Comparison of ENCODE assay signal across 1 cellular context in the genomic region with DNA sequence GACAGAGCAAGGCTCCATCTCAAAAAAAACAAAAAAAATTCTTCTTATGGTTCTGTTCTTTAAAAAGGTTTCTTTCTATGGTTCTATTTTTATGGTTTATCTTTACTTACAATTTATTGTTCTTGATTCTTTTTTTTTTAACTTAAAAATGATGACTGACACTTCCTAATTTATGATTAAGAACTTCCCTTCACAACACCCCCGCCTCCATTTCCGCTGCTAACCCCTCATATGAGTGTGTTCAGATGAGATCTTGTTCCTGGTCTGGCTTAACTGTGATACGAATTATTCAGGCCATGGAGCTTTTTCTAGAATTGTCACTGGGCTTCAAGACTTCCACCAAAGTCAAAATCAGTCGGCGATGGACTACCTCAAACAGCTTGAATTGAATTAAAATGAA.
TF ChIP-seq lines count a peak whose summit lies in the region.

No MANE protein-coding gene starts in this region.

TF ChIP-seq in GM23338, 12 proteins besides CTCF, POLR2A, EP300 and RAD21:
- TF ChIP-seq, protein P1, sequence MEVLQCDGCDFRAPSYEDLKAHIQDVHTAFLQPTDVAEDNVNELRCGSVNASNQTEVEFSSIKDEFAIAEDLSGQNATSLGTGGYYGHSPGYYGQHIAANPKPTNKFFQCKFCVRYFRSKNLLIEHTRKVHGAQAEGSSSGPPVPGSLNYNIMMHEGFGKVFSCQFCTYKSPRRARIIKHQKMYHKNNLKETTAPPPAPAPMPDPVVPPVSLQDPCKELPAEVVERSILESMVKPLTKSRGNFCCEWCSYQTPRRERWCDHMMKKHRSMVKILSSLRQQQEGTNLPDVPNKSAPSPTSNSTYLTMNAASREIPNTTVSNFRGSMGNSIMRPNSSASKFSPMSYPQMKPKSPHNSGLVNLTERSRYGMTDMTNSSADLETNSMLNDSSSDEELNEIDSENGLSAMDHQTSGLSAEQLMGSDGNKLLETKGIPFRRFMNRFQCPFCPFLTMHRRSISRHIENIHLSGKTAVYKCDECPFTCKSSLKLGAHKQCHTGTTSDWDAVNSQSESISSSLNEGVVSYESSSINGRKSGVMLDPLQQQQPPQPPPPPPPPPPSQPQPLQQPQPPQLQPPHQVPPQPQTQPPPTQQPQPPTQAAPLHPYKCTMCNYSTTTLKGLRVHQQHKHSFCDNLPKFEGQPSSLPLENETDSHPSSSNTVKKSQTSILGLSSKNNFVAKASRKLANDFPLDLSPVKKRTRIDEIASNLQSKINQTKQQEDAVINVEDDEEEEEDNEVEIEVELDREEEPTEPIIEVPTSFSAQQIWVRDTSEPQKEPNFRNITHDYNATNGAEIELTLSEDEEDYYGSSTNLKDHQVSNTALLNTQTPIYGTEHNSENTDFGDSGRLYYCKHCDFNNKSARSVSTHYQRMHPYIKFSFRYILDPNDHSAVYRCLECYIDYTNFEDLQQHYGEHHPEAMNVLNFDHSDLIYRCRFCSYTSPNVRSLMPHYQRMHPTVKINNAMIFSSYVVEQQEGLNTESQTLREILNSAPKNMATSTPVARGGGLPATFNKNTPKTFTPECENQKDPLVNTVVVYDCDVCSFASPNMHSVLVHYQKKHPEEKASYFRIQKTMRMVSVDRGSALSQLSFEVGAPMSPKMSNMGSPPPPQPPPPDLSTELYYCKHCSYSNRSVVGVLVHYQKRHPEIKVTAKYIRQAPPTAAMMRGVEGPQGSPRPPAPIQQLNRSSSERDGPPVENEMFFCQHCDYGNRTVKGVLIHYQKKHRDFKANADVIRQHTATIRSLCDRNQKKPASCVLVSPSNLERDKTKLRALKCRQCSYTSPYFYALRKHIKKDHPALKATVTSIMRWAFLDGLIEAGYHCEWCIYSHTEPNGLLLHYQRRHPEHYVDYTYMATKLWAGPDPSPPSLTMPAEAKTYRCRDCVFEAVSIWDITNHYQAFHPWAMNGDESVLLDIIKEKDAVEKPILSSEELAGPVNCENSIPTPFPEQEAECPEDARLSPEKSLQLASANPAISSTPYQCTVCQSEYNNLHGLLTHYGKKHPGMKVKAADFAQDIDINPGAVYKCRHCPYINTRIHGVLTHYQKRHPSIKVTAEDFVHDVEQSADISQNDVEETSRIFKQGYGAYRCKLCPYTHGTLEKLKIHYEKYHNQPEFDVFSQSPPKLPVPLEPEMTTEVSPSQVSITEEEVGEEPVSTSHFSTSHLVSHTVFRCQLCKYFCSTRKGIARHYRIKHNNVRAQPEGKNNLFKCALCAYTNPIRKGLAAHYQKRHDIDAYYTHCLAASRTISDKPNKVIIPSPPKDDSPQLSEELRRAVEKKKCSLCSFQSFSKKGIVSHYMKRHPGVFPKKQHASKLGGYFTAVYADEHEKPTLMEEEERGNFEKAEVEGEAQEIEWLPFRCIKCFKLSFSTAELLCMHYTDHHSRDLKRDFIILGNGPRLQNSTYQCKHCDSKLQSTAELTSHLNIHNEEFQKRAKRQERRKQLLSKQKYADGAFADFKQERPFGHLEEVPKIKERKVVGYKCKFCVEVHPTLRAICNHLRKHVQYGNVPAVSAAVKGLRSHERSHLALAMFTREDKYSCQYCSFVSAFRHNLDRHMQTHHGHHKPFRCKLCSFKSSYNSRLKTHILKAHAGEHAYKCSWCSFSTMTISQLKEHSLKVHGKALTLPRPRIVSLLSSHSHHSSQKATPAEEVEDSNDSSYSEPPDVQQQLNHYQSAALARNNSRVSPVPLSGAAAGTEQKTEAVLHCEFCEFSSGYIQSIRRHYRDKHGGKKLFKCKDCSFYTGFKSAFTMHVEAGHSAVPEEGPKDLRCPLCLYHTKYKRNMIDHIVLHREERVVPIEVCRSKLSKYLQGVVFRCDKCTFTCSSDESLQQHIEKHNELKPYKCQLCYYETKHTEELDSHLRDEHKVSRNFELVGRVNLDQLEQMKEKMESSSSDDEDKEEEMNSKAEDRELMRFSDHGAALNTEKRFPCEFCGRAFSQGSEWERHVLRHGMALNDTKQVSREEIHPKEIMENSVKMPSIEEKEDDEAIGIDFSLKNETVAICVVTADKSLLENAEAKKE (CRISPR knock-in tag; IDR thresholded peaks at IDR 0.05), result no peak
- TF ChIP-seq CREB1 (CRISPR knock-in tag; IDR thresholded peaks at IDR 0.05; ENCODE audit: low read depth) (no peak), ZNF331 (CRISPR knock-in tag; IDR thresholded peaks at IDR 0.05; ENCODE audit: low read depth) (no peak), EZH2 (IDR thresholded peaks at IDR 0.05; ENCODE audit: low read depth, unreplicated experiment) (no peak), POLR2AphosphoS5 (IDR thresholded peaks at IDR 0.05; ENCODE audit: low read depth) (no peak), NANOG (IDR thresholded peaks at IDR 0.05; ENCODE audit: borderline replicate concordance) (no peak), JUNB (IDR thresholded peaks at IDR 0.05; ENCODE audit: unreplicated experiment) (no peak), EZH2phosphoT487 (IDR thresholded peaks at IDR 0.05; ENCODE audit: unreplicated experiment) (no peak)
- TF ChIP-seq, protein P2, sequence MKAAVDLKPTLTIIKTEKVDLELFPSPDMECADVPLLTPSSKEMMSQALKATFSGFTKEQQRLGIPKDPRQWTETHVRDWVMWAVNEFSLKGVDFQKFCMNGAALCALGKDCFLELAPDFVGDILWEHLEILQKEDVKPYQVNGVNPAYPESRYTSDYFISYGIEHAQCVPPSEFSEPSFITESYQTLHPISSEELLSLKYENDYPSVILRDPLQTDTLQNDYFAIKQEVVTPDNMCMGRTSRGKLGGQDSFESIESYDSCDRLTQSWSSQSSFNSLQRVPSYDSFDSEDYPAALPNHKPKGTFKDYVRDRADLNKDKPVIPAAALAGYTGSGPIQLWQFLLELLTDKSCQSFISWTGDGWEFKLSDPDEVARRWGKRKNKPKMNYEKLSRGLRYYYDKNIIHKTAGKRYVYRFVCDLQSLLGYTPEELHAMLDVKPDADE (IDR thresholded peaks at IDR 0.05), result no peak
- TF ChIP-seq, protein P3, sequence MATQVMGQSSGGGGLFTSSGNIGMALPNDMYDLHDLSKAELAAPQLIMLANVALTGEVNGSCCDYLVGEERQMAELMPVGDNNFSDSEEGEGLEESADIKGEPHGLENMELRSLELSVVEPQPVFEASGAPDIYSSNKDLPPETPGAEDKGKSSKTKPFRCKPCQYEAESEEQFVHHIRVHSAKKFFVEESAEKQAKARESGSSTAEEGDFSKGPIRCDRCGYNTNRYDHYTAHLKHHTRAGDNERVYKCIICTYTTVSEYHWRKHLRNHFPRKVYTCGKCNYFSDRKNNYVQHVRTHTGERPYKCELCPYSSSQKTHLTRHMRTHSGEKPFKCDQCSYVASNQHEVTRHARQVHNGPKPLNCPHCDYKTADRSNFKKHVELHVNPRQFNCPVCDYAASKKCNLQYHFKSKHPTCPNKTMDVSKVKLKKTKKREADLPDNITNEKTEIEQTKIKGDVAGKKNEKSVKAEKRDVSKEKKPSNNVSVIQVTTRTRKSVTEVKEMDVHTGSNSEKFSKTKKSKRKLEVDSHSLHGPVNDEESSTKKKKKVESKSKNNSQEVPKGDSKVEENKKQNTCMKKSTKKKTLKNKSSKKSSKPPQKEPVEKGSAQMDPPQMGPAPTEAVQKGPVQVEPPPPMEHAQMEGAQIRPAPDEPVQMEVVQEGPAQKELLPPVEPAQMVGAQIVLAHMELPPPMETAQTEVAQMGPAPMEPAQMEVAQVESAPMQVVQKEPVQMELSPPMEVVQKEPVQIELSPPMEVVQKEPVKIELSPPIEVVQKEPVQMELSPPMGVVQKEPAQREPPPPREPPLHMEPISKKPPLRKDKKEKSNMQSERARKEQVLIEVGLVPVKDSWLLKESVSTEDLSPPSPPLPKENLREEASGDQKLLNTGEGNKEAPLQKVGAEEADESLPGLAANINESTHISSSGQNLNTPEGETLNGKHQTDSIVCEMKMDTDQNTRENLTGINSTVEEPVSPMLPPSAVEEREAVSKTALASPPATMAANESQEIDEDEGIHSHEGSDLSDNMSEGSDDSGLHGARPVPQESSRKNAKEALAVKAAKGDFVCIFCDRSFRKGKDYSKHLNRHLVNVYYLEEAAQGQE (IDR thresholded peaks at IDR 0.05; ENCODE audit: unreplicated experiment), result no peak
TF ChIP-seq in GM23338: peak in this region for 0.
